In genomic region chr10:46255696-46256355, GRCh38 we compare ENCODE assay signal across 8 cellular contexts. TPM values are rescaled to one million over a fixed set of nuclear protein-coding genes. Genes with fewer than 3 reads are reported as not detected.
DNase-seq lines count a peak whose midpoint lies in the region; ATAC-seq, FAIRE-seq and TF ChIP-seq lines count a peak whose summit lies in the region.

No MANE protein-coding gene starts in this region.

- H3K36me3 Mint-ChIP-seq in HFFc6 (ENCODE audit: low read depth), result no peaks in the 10 kb centered on the region

- WGBS in iPS DF 6.9 (ENCODE audit: insufficient coverage, insufficient read length), result no CpG with 5 or more reads among the region's 11 CpGs

- ATAC-seq in HG02884 (IDR thresholded peaks at IDR 0.05; ENCODE audit: unreplicated experiment), result no peak

- H3K4me1 ChIP-seq in SJCRH30, result no peaks in the 10 kb centered on the region
- H3K4me1 ChIP-seq in iPS DF 6.9 (ENCODE audit: control insufficient read depth, insufficient read depth, low read length), result no peaks in the 10 kb centered on the region

- H3K27ac ChIP-seq in SJCRH30, result no peak overlapping the region
- no peak overlapping the region for H3K27ac ChIP-seq in iPS DF 6.9 (ENCODE audit: low read length)

- no peak for FAIRE-seq in D721Med (lab: Jason Lieb, UNC)

- in situ Hi-C loops in astrocyte of the cerebellum (cut with HindIII; ENCODE audit: low sequenced_read_pairs), result no loop called here

- DNase-seq in D721Med (ENCODE audit: insufficient read length, low spot score) (no peak), HFFc6 (peak; percentile 38), SJCRH30 (peak; percentile 19 to 28), astrocyte of the cerebellum (ENCODE audit: low read depth) (no peak), iPS DF 6.9 (ENCODE audit: low read depth, low spot score) (peak; percentile 31), T1000 (lab: John Stamatoyannopoulos, UW) (no peak)
- DNase-seq in stimulated activated CD4-positive, alpha-beta T cell treated with anti-CD3 and anti-CD28 coated beads, Interleukin-4, amount 100 ng/mL, for 1 hour, result peak; percentile 60

- H3K36me3 ChIP-seq in SJCRH30 (no peaks in the 10 kb centered on the region), iPS DF 6.9 (ENCODE audit: control insufficient read depth, insufficient read depth, low read length) (no peaks in the 10 kb centered on the region)

- H3K4me3 Mint-ChIP-seq in HFFc6, result no peak overlapping the region

- H3K9me3 ChIP-seq in SJCRH30 (replicated peaks) (no peaks in the 10 kb centered on the region), iPS DF 6.9 (ENCODE audit: control insufficient read depth, insufficient read depth, low read length) (no peaks in the 10 kb centered on the region)

- peak; percentile 29 for TF ChIP-seq CTCF in D721Med (IDR thresholded peaks at IDR 0.05; ENCODE audit: insufficient read depth, missing control alignments)
- TF ChIP-seq CTCF in HFFc6 (IDR thresholded peaks at IDR 0.05), result peak; percentile 74
- TF ChIP-seq CTCF in astrocyte of the cerebellum (IDR thresholded peaks at IDR 0.05; ENCODE audit: low read depth, low read length, missing control alignments), result peak; percentile 24

- H3K27me3 ChIP-seq in SJCRH30, result no peaks in the 10 kb centered on the region
- H3K27me3 ChIP-seq in iPS DF 6.9 (ENCODE audit: control insufficient read depth, insufficient read depth, low read length), result no peaks in the 10 kb centered on the region

- H3K27me3 Mint-ChIP-seq in HFFc6 (ENCODE audit: insufficient read depth), result peaks cover 12% of the 10 kb centered on the region

- H3K9me3 Mint-ChIP-seq in HFFc6, result no peaks in the 10 kb centered on the region

- peaks cover 6% of the 10 kb centered on the region for H3K4me1 Mint-ChIP-seq in HFFc6 (ENCODE audit: low read depth)

- H3K27ac Mint-ChIP-seq in HFFc6, result no peak overlapping the region

- H3K4me3 ChIP-seq in SJCRH30, result no peak overlapping the region
- H3K4me3 ChIP-seq in astrocyte of the cerebellum (ENCODE audit: low read depth, low read length), result no peak overlapping the region
- H3K4me3 ChIP-seq in iPS DF 6.9 (ENCODE audit: low read length), result no peak overlapping the region

RNA-seq across cellular contexts. Expression of gene ANTXRL, which starts 31.0 kb away (rescaled TPM):
- not detected for total RNA-seq in HFFc6 (2021; fragmentation: NEBNext Ultra II Directional; extraction: Animal tissue kit (Norgen Biotek cat#: 25700))
- total RNA-seq in SJCRH30 (2014; rRNA removed; shearing (Covaris generic)), result not detected in 2 replicates

Comparison
In these comparisons a context has a peak if more than half of its experiments do, and no peak if none do; other contexts are left out.
1. DNase-seq: peak in HFFc6 (single experiment), SJCRH30 (2 of 2), iPS DF 6.9 (single experiment) and stimulated activated CD4-positive, alpha-beta T cell treated with anti-CD3 and anti-CD28 coated beads, Interleukin-4, amount 100 ng/mL, for 1 hour (single experiment); none in D721Med (single experiment), astrocyte of the cerebellum (single experiment) and T1000 (single experiment).
2. CTCF ChIP-seq: peak in every context shown above with its lines; median percentile 74 in HFFc6; 29 in D721Med; 24 in astrocyte of the cerebellum.